8 cellular contexts compared by ENCODE assay signal in genomic region chr17:6069611-6070279, GRCh38. TPM values are rescaled to one million over a fixed set of nuclear protein-coding genes. Genes with fewer than 3 reads are reported as not detected.
A peak's percentile ranks its signal among the peaks of the same experiment; 100 is the strongest.
DNase-seq lines count a peak whose midpoint lies in the region; ATAC-seq, FAIRE-seq and TF ChIP-seq lines count a peak whose summit lies in the region.

No MANE protein-coding gene starts in this region.

- TF ChIP-seq CTCF in WERI-Rb-1 (IDR thresholded peaks at IDR 0.05; ENCODE audit: low read depth, low read length) (no peak), cardiac muscle cell (IDR thresholded peaks at IDR 0.05; ENCODE audit: low read depth, low read length) (no peak), pancreas (IDR thresholded peaks at IDR 0.05) (no peak)

- TF ChIP-seq POLR2A in GM12891 (IDR thresholded peaks at IDR 0.05; ENCODE audit: low read depth, low read length): no peak
- TF ChIP-seq POLR2A in H54 (IDR thresholded peaks at IDR 0.05; ENCODE audit: low read depth, low read length): no peak

- H3K4me3 ChIP-seq in H7 (ENCODE audit: insufficient read depth, low read depth, low read length) (peak overlapping the region; percentile 19; the same call in 1 of the 2 replicates), WERI-Rb-1 (ENCODE audit: low read depth, low read length) (peak overlapping the region; percentile 50), cardiac muscle cell (peak overlapping the region; percentile 30), pancreas (peak overlapping the region in 2 of 4 donors; percentile 36 to 57)

- H3K27me3 ChIP-seq in H7 (ENCODE audit: control insufficient read depth, insufficient read depth, low read length) (peaks cover 27% of the 10 kb centered on the region), WERI-Rb-1 (ENCODE audit: insufficient read depth, low read depth, severe bottlenecking) (no peaks in the 10 kb centered on the region), cardiac muscle cell (peaks cover 71% of the 10 kb centered on the region), pancreas (no peaks in the 10 kb centered on the region)

- no peaks in the 10 kb centered on the region for H3K36me3 ChIP-seq in H7 (replicated peaks; ENCODE audit: control insufficient read depth, insufficient read depth, low read length)
- H3K36me3 ChIP-seq in WERI-Rb-1: peaks cover 39% of the 10 kb centered on the region
- no peaks in the 10 kb centered on the region for H3K36me3 ChIP-seq in cardiac muscle cell
- no peaks in the 10 kb centered on the region for H3K36me3 ChIP-seq in pancreas

- H3K9me3 ChIP-seq in WERI-Rb-1 (ENCODE audit: severe bottlenecking) (no peaks in the 10 kb centered on the region), cardiac muscle cell (ENCODE audit: low read depth) (no peaks in the 10 kb centered on the region), pancreas (no peaks in the 10 kb centered on the region)

- no peak for FAIRE-seq in pancreas (lab: Jason Lieb, UNC)
- FAIRE-seq in GM12891 (lab: Jason Lieb, UNC): no peak
- FAIRE-seq in H54 (lab: Jason Lieb, UNC): no peak

- intact Hi-C loops in pancreas (cut with DNase I): no loop called here

- H3K4me1 ChIP-seq in cardiac muscle cell (ENCODE audit: low read depth) (no peaks in the 10 kb centered on the region), pancreas (no peaks in the 10 kb centered on the region)

- ATAC-seq in pancreas (peak; percentile 35 to 38 (median 36)), GM18502 (IDR thresholded peaks at IDR 0.05; ENCODE audit: poor library complexity, unreplicated experiment) (no peak)

- 5% methylated on average over 22 to 38 of the region's 38 CpGs for WGBS in pancreas, 2 donors

- DNase-seq in H7: no peak
- peak; percentile 42 for DNase-seq in WERI-Rb-1
- peak in 1 of 2 donors; percentile 12 for DNase-seq in cardiac muscle cell (ENCODE audit: low read depth in 1 of 2, low spot score in 1 of 2)
- DNase-seq in pancreas: no peak
- DNase-seq in GM12891 (ENCODE audit: insufficient read length, low spot score): no peak
- DNase-seq in NCI-H345 (lab: John Stamatoyannopoulos, UW): no peak
- no peak for DNase-seq in H54 (ENCODE audit: insufficient read length, low spot score)

- H3K27ac ChIP-seq in WERI-Rb-1 (peak overlapping the region; percentile 85), cardiac muscle cell (no peak overlapping the region), pancreas (no peak overlapping the region)

TF ChIP-seq in GM12891, 5 proteins besides CTCF, POLR2A, EP300 and RAD21:
- TF ChIP-seq POU2F2 (IDR thresholded peaks at IDR 0.05; ENCODE audit: low read depth, low read length) (no peak), POLR2AphosphoS5 (IDR thresholded peaks at IDR 0.05; ENCODE audit: low read depth, low read length) (no peak), SPI1 (IDR thresholded peaks at IDR 0.05; ENCODE audit: low read depth, low read length) (no peak), PAX5 (IDR thresholded peaks at IDR 0.05; ENCODE audit: insufficient read depth, low read length, severe bottlenecking) (no peak)

RNA-seq across cellular contexts. Expression of gene WSCD1, which starts 0.4 kb away (rescaled TPM):
- total RNA-seq in H7 (2014; rRNA removed; shearing (Covaris generic)): 37.0 and 52.2 TPM in 2 replicates
- total RNA-seq in cardiac muscle cell: 12.8 and 16.7 TPM in 2 replicates
- 3.1 and 3.5 TPM in 2 replicates for polyA plus RNA-seq in cardiac muscle cell
- 1 to 10 TPM; 1.6 to 4.1 (median 2.8) TPM for total RNA-seq in pancreas
- polyA plus RNA-seq in pancreas: 1 to 10 TPM; 1.2 to 2.1 TPM
- 0.05 TPM for polyA plus RNA-seq in GM12891 (2012; ENCODE audit: low read depth, missing spikeins)
